In genomic region chr22:49330421-49331222, GRCh38 we compare ENCODE assay signal across 1 cellular context.
TF ChIP-seq lines count a peak whose summit lies in the region.

No MANE protein-coding gene starts in this region.

TF ChIP-seq in liver, 16 proteins besides CTCF, POLR2A, EP300 and RAD21:
- no peak for TF ChIP-seq ZBTB33 (IDR thresholded peaks at IDR 0.05)
- no peak for TF ChIP-seq YY1 (IDR thresholded peaks at IDR 0.05)
- TF ChIP-seq, protein P1, sequence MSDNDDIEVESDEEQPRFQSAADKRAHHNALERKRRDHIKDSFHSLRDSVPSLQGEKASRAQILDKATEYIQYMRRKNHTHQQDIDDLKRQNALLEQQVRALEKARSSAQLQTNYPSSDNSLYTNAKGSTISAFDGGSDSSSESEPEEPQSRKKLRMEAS (IDR thresholded peaks at IDR 0.05), result no peak
- TF ChIP-seq HNF4A (conservative IDR thresholded peaks at IDR 0.05), result no peak
- TF ChIP-seq RXRA (IDR thresholded peaks at IDR 0.05), result peak; percentile 25 to 50
- no peak for TF ChIP-seq SP1 (IDR thresholded peaks at IDR 0.05)
TF ChIP-seq in liver: peak in this region for 1.
